Comparison of ENCODE assay signal across 7 cellular contexts in the genomic region with DNA sequence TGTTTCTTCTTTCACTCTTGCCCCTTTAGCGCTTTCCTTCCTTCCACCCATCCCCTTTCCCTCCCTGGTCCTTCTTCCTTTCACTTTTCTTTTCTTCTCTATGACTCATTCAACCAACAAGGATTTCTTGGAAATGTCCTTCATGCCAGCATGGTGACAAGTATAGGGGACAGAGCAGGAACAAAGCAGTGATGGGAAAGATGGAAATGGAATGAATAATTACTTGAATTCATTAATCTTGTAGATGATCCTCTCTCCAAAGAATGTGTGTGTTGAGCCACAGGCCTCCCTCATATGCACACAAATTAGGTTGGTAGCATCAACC. TPM values are rescaled to one million over a fixed set of nuclear protein-coding genes. Genes with fewer than 3 reads are reported as not detected.
DNase-seq lines count a peak whose midpoint lies in the region; TF ChIP-seq lines count a peak whose summit lies in the region.

No MANE protein-coding gene starts in this region.

- H3K9ac ChIP-seq in SK-N-SH (no peak overlapping the region), smooth muscle cell (ENCODE audit: low read depth) (no peak overlapping the region)

- H3K9me3 ChIP-seq in SK-N-SH, result no peaks in the 10 kb centered on the region
- H3K9me3 ChIP-seq in smooth muscle cell (replicated peaks; ENCODE audit: low read depth), result no peaks in the 10 kb centered on the region
- H3K9me3 ChIP-seq in effector memory CD4-positive, alpha-beta T cell (ENCODE audit: control insufficient read depth, low read length), result no peaks in the 10 kb centered on the region

- no peak for TF ChIP-seq RAD21 in SK-N-SH (IDR thresholded peaks at IDR 0.05; ENCODE audit: low read length)

- POLR2A ChIA-PET in SK-N-SH (lab: Yijun Ruan, JAX), result no interaction called here

- H3K79me2 ChIP-seq in SK-N-SH (ENCODE audit: insufficient read depth) (no peaks in the 10 kb centered on the region), smooth muscle cell (ENCODE audit: low read depth) (no peaks in the 10 kb centered on the region)

- 96% methylated on average over 1 of the region's 1 CpG for WGBS in SK-N-SH (ENCODE audit: low lambda C conversion rate)
- 92% methylated on average over 1 of the region's 1 CpG for WGBS in smooth muscle cell (ENCODE audit: low lambda C conversion rate)

- H2AFZ ChIP-seq in SK-N-SH (ENCODE audit: low read depth) (peak overlapping the region; percentile 86), smooth muscle cell (ENCODE audit: low read depth) (no peak overlapping the region)

- H4K20me1 ChIP-seq in SK-N-SH (ENCODE audit: insufficient read depth) (no peaks in the 10 kb centered on the region), smooth muscle cell (ENCODE audit: low read depth) (no peaks in the 10 kb centered on the region)

- H3K4me3 ChIP-seq in SK-N-SH (ENCODE audit: low read depth in 2 of 2, low read length in 1 of 2), result no peak overlapping the region
- peak overlapping the region; percentile 64 for H3K4me3 ChIP-seq in fibroblast of villous mesenchyme (ENCODE audit: low read depth, low read length)
- no peak overlapping the region for H3K4me3 ChIP-seq in smooth muscle cell
- H3K4me3 ChIP-seq in effector memory CD4-positive, alpha-beta T cell (ENCODE audit: insufficient read depth, low read depth, low read length, poor library complexity, severe bottlenecking), result no peak overlapping the region

- no peak for TF ChIP-seq CTCF in SK-N-SH (IDR thresholded peaks at IDR 0.05)
- TF ChIP-seq CTCF in fibroblast of villous mesenchyme (IDR thresholded peaks at IDR 0.05; ENCODE audit: insufficient read depth, low read depth, low read length), result no peak
- no peak for TF ChIP-seq CTCF in smooth muscle cell (IDR thresholded peaks at IDR 0.05; ENCODE audit: borderline replicate concordance, insufficient read depth, poor library complexity, severe bottlenecking)

- DNase-seq in H4 (ENCODE audit: low spot score) (peak; percentile 74), SK-N-SH (no peak), fibroblast of villous mesenchyme (ENCODE audit: low read depth) (peak; percentile 64), smooth muscle cell (lab: John Stamatoyannopoulos, UW; ENCODE audit: unreplicated experiment) (no peak), HuH-7.5 (ENCODE audit: low spot score) (no peak), dedifferentiated amniotic fluid mesenchymal stem cell (ENCODE audit: extremely low spot score) (no peak)
- no peak for DNase-seq in effector memory CD4-positive, alpha-beta T cell

- H3K4me1 ChIP-seq in SK-N-SH (ENCODE audit: control insufficient read depth in 1 of 2, insufficient read depth in 2 of 2, low read depth in 1 of 2, low read length in 1 of 2) (peaks cover 10 to 11% of the 10 kb centered on the region in 2 experiments; a peak in 2 of 4 replicates), smooth muscle cell (ENCODE audit: low read depth) (peaks cover under 1% of the 10 kb centered on the region)
- H3K4me1 ChIP-seq in effector memory CD4-positive, alpha-beta T cell (ENCODE audit: control insufficient read depth, insufficient read depth, low read length, poor library complexity, severe bottlenecking), result peaks cover 10% of the 10 kb centered on the region

- H3K4me2 ChIP-seq in SK-N-SH, result peak overlapping the region; percentile 19; the same call in 1 of the 2 replicates
- peak overlapping the region; percentile 85 for H3K4me2 ChIP-seq in smooth muscle cell

- peak overlapping the region in 1 of 2 experiments; percentile 14; a peak in 1 of 4 replicates for H3K27ac ChIP-seq in SK-N-SH (ENCODE audit: low read depth in 2 of 2, low read length in 1 of 2)
- H3K27ac ChIP-seq in smooth muscle cell (ENCODE audit: low read depth), result peak overlapping the region; percentile 37
- no peak overlapping the region for H3K27ac ChIP-seq in effector memory CD4-positive, alpha-beta T cell (ENCODE audit: insufficient read depth, low read length, poor library complexity, severe bottlenecking)

- H3K9me2 ChIP-seq in SK-N-SH, result no peaks in the 10 kb centered on the region

- H3K27me3 ChIP-seq in SK-N-SH (ENCODE audit: insufficient read depth) (no peaks in the 10 kb centered on the region), smooth muscle cell (ENCODE audit: low read depth) (no peaks in the 10 kb centered on the region)
- no peaks in the 10 kb centered on the region for H3K27me3 ChIP-seq in effector memory CD4-positive, alpha-beta T cell (replicated peaks; ENCODE audit: control insufficient read depth, insufficient read depth, low read length, poor library complexity, severe bottlenecking)

- H3K36me3 ChIP-seq in SK-N-SH (replicated peaks in 1 of 2; ENCODE audit: control insufficient read depth in 1 of 2, insufficient read depth in 2 of 2, low read length in 1 of 2) (no peaks in the 10 kb centered on the region), smooth muscle cell (ENCODE audit: low read depth) (no peaks in the 10 kb centered on the region)
- peaks cover 13% of the 10 kb centered on the region for H3K36me3 ChIP-seq in effector memory CD4-positive, alpha-beta T cell (ENCODE audit: control insufficient read depth, insufficient read depth, low read length)

- TF ChIP-seq EP300 in SK-N-SH (IDR thresholded peaks at IDR 0.05; ENCODE audit: borderline replicate concordance in 1 of 2, low read depth in 1 of 2, low read length in 1 of 2), result no peak

- CTCF ChIA-PET in SK-N-SH (lab: Yijun Ruan, JAX), result interaction anchor here (0.7 to 1.3 kb wide), 3 partner anchors 10 to 52 kb away, joined by 3 to 5 read pairs (median 4); partner anchors contain the start of gene RNF181

- H3F3A ChIP-seq in SK-N-SH (replicated peaks; ENCODE audit: insufficient read depth) (no peaks in the 10 kb centered on the region), smooth muscle cell (ENCODE audit: low read depth) (peaks cover under 1% of the 10 kb centered on the region)

TF ChIP-seq in SK-N-SH, 30 proteins besides CTCF, POLR2A, EP300 and RAD21 (continues in another document):
- TF ChIP-seq NFIC (IDR thresholded peaks at IDR 0.05; ENCODE audit: borderline replicate concordance) (no peak), USF2 (IDR thresholded peaks at IDR 0.05; ENCODE audit: borderline replicate concordance, low read depth, low read length) (no peak), SMC3 (IDR thresholded peaks at IDR 0.05; ENCODE audit: low read depth, low read length) (no peak), MXI1 (IDR thresholded peaks at IDR 0.05; ENCODE audit: low read depth, low read length) (no peak), FOXJ3 (CRISPR knock-in tag; IDR thresholded peaks at IDR 0.05) (no peak), MAX (IDR thresholded peaks at IDR 0.05; ENCODE audit: low read depth) (no peak), FOXM1 (IDR thresholded peaks at IDR 0.05; ENCODE audit: low read depth) (no peak), NRF1 (IDR thresholded peaks at IDR 0.05; ENCODE audit: low read depth, low read length) (no peak), JUND (IDR thresholded peaks at IDR 0.05) (peak; percentile 25; the same call in 1 of the 2 replicates), TCF12 (IDR thresholded peaks at IDR 0.05) (no peak; the same call in 1 of the 2 replicates), CHD2 (IDR thresholded peaks at IDR 0.05; ENCODE audit: low read length, partially characterized antibody) (no peak), MEF2A (IDR thresholded peaks at IDR 0.05; ENCODE audit: borderline replicate concordance, low read depth) (no peak)

RNA-seq across cellular contexts. Expression of gene VAMP5, which starts 1.5 kb away (rescaled TPM):
- 0.77 and 1.8 TPM in 2 replicates for total RNA-seq in H4 (2014; rRNA removed; shearing (Covaris generic))
- polyA plus RNA-seq in SK-N-SH (2012; rRNA removed) (9.8 and 12.0 TPM in 2 replicates), smooth muscle cell (35.0 and 35.9 TPM in 2 replicates)
- polyA plus RNA-seq in SK-N-SH (2012; cell fraction: cytosol; rRNA removed), result 7.2 and 10.5 TPM in 2 replicates
- 1.8 and 5.7 TPM in 2 replicates for polyA plus RNA-seq in SK-N-SH (2012; cell fraction: nucleus; rRNA removed)
- total RNA-seq in fibroblast of villous mesenchyme (18.1 and 22.9 TPM in 2 replicates), smooth muscle cell (5.0 and 6.6 TPM in 2 replicates)

RNA-seq across cellular contexts. Expression of gene VAMP8, which starts 8.4 kb away (rescaled TPM):
- 0.43 and 1.3 TPM in 2 replicates for total RNA-seq in H4 (2014; rRNA removed; shearing (Covaris generic))
- 0.72 and 1.3 TPM in 2 replicates for polyA plus RNA-seq in SK-N-SH (2012; rRNA removed)
- 1.1 and 1.5 TPM in 2 replicates for polyA plus RNA-seq in SK-N-SH (2012; cell fraction: cytosol; rRNA removed)
- polyA plus RNA-seq in SK-N-SH (2012; cell fraction: nucleus; rRNA removed), result 0.52 and 0.87 TPM in 2 replicates
- total RNA-seq in fibroblast of villous mesenchyme, result 2.2 and 3.5 TPM in 2 replicates
- 9.4 and 15.1 TPM in 2 replicates for total RNA-seq in smooth muscle cell
- polyA plus RNA-seq in smooth muscle cell, result 17.5 and 72.9 TPM in 2 replicates

RNA-seq across cellular contexts. Expression of gene RNF181, which starts 9.8 kb away (rescaled TPM):
- 286 and 303 TPM in 2 replicates for total RNA-seq in H4 (2014; rRNA removed; shearing (Covaris generic))
- polyA plus RNA-seq in SK-N-SH (2012; rRNA removed), result 312 and 353 TPM in 2 replicates
- 256 and 277 TPM in 2 replicates for polyA plus RNA-seq in SK-N-SH (2012; cell fraction: cytosol; rRNA removed)
- polyA plus RNA-seq in SK-N-SH (2012; cell fraction: nucleus; rRNA removed), result 222 and 297 TPM in 2 replicates
- 130 and 221 TPM in 2 replicates for total RNA-seq in fibroblast of villous mesenchyme
- 167 and 195 TPM in 2 replicates for total RNA-seq in smooth muscle cell
- 316 and 328 TPM in 2 replicates for polyA plus RNA-seq in smooth muscle cell

RNA-seq across cellular contexts. Expression of gene TMEM150A, which starts 16.8 kb away (rescaled TPM):
- total RNA-seq in H4 (2014; rRNA removed; shearing (Covaris generic)), result 10.2 and 11.1 TPM in 2 replicates
- 20.2 TPM in 2 replicates for polyA plus RNA-seq in SK-N-SH (2012; rRNA removed)
- polyA plus RNA-seq in SK-N-SH (2012; cell fraction: cytosol; rRNA removed), result 9.5 and 13.1 TPM in 2 replicates
- 43.3 and 53.0 TPM in 2 replicates for polyA plus RNA-seq in SK-N-SH (2012; cell fraction: nucleus; rRNA removed)
- 8.6 and 10.6 TPM in 2 replicates for total RNA-seq in fibroblast of villous mesenchyme
- total RNA-seq in smooth muscle cell, result 7.7 and 9.1 TPM in 2 replicates
- 20.0 and 24.1 TPM in 2 replicates for polyA plus RNA-seq in smooth muscle cell

RNA-seq across cellular contexts. Expression of gene GGCX, which starts 24.4 kb away (rescaled TPM):
- 36.8 and 44.7 TPM in 2 replicates for total RNA-seq in H4 (2014; rRNA removed; shearing (Covaris generic))
- polyA plus RNA-seq in SK-N-SH (2012; rRNA removed) (26.5 and 34.5 TPM in 2 replicates), smooth muscle cell (33.2 and 44.5 TPM in 2 replicates)
- polyA plus RNA-seq in SK-N-SH (2012; cell fraction: cytosol; rRNA removed), result 26.0 and 31.5 TPM in 2 replicates
- polyA plus RNA-seq in SK-N-SH (2012; cell fraction: nucleus; rRNA removed), result 32.1 and 32.7 TPM in 2 replicates
- total RNA-seq in fibroblast of villous mesenchyme (35.8 and 51.4 TPM in 2 replicates), smooth muscle cell (44.0 and 83.2 TPM in 2 replicates)

Comparison
In these comparisons a context has a peak if more than half of its experiments do, and no peak if none do; other contexts are left out.
1. DNase-seq: peak in H4 (single experiment) and fibroblast of villous mesenchyme (single experiment); none in SK-N-SH (single experiment), smooth muscle cell (single experiment), HuH-7.5 (single experiment), effector memory CD4-positive, alpha-beta T cell (0 of 3) and dedifferentiated amniotic fluid mesenchymal stem cell (single experiment).